In genomic region chr10:12042409-12042796, GRCh38 we compare ENCODE assay signal across 8 cellular contexts. TPM values are rescaled to one million over a fixed set of nuclear protein-coding genes. Genes with fewer than 3 reads are reported as not detected.
DNase-seq lines count a peak whose midpoint lies in the region; ATAC-seq and TF ChIP-seq lines count a peak whose summit lies in the region.

No MANE protein-coding gene starts in this region.

- H3K9me3 Mint-ChIP-seq in dendritic cell treated with granulocyte-macrophage colony-stimulating factor and Interleukin-4, amounts not matched to agents 40 ng/mL and 50 ng/mL, for 4 days: no peaks in the 10 kb centered on the region

- H3K27ac Mint-ChIP-seq in dendritic cell treated with granulocyte-macrophage colony-stimulating factor and Interleukin-4, amounts not matched to agents 40 ng/mL and 50 ng/mL, for 4 days: peak overlapping the region; percentile 100

- H3K9me3 ChIP-seq in WERI-Rb-1 (ENCODE audit: severe bottlenecking): no peaks in the 10 kb centered on the region

- no peak for TF ChIP-seq CTCF in WERI-Rb-1 (IDR thresholded peaks at IDR 0.05; ENCODE audit: low read depth, low read length)

- peaks cover 29% of the 10 kb centered on the region for H3K4me1 Mint-ChIP-seq in dendritic cell treated with granulocyte-macrophage colony-stimulating factor and Interleukin-4, amounts not matched to agents 40 ng/mL and 50 ng/mL, for 4 days (ENCODE audit: low read depth)

- H3K36me3 Mint-ChIP-seq in dendritic cell treated with granulocyte-macrophage colony-stimulating factor and Interleukin-4, amounts not matched to agents 40 ng/mL and 50 ng/mL, for 4 days (ENCODE audit: low read depth): peaks cover 28% of the 10 kb centered on the region

- peak overlapping the region; percentile 83 for H3K4me3 Mint-ChIP-seq in dendritic cell treated with granulocyte-macrophage colony-stimulating factor and Interleukin-4, amounts not matched to agents 40 ng/mL and 50 ng/mL, for 4 days

- no peaks in the 10 kb centered on the region for H3K36me3 ChIP-seq in WERI-Rb-1

- ATAC-seq in GM18907 (IDR thresholded peaks at IDR 0.05; ENCODE audit: unreplicated experiment) (peak; percentile 2), HG03066 (IDR thresholded peaks at IDR 0.05; ENCODE audit: low read depth, unreplicated experiment) (peak; percentile 3)

- H3K27ac ChIP-seq in WERI-Rb-1: peak overlapping the region; percentile 99

- DNase-seq in WERI-Rb-1 (peak; percentile 13), mesenteric fat pad (ENCODE audit: low spot score) (peak; percentile 90), SKM-1 treated with dmso at 0.1 percent for 144 hours (lab: John Stamatoyannopoulos, UW; ENCODE audit: unreplicated experiment) (no peak), NCI-H526 treated with DMSO at 0.1 percent for 48 hours (lab: John Stamatoyannopoulos, UW) (no peak)
- peak; percentile 54 to 64 for DNase-seq in stimulated activated CD8-positive, alpha-beta memory T cell treated with anti-CD3 and anti-CD28 coated beads, Interleukin-7, amount 100 ng/mL, for 4 hours (ENCODE audit: low read depth in 2 of 2)

- H3K4me3 ChIP-seq in WERI-Rb-1 (ENCODE audit: low read depth, low read length): peak overlapping the region; percentile 93

- intact Hi-C loops in dendritic cell treated with granulocyte-macrophage colony-stimulating factor and Interleukin-4, amounts not matched to agents 40 ng/mL and 50 ng/mL, for 4 days (cut with micrococcal nuclease): loop anchor here (5.0 kb wide), 1 partner anchor 40 kb away; no protein-coding TSS in a partner anchor

- no peaks in the 10 kb centered on the region for H3K27me3 Mint-ChIP-seq in dendritic cell treated with granulocyte-macrophage colony-stimulating factor and Interleukin-4, amounts not matched to agents 40 ng/mL and 50 ng/mL, for 4 days

- no peaks in the 10 kb centered on the region for H3K27me3 ChIP-seq in WERI-Rb-1 (ENCODE audit: insufficient read depth, low read depth, severe bottlenecking)

RNA-seq across cellular contexts. Expression of gene UPF2, which starts 0.2 kb away (rescaled TPM):
- 16.4 TPM for total RNA-seq in mesenteric fat pad

RNA-seq across cellular contexts. Expression of gene DHTKD1, which starts 26.4 kb away (rescaled TPM):
- total RNA-seq in mesenteric fat pad: 21.5 TPM

Comparison
In these comparisons a context has a peak if more than half of its experiments do, and no peak if none do; other contexts are left out.
1. DNase-seq: peak in WERI-Rb-1 (single experiment), mesenteric fat pad (single experiment) and stimulated activated CD8-positive, alpha-beta memory T cell treated with anti-CD3 and anti-CD28 coated beads, Interleukin-7, amount 100 ng/mL, for 4 hours (2 of 2); none in SKM-1 treated with dmso at 0.1 percent for 144 hours (single experiment) and NCI-H526 treated with DMSO at 0.1 percent for 48 hours (single experiment).